Comparison of ENCODE assay signal across 28 cellular contexts in genomic region chr2:1581965-1582625, GRCh38.
A peak's percentile ranks its signal among the peaks of the same experiment; 100 is the strongest.
DNase-seq lines count a peak whose midpoint lies in the region; ATAC-seq, FAIRE-seq and TF ChIP-seq lines count a peak whose summit lies in the region.
"Had no signal": no experiment of that assay in that cellular context is flagged by ENCODE, and none has a peak within 500 bp of the region (broad histone marks: within the 10 kb centered on the region; RNA-seq: fewer than 3 reads in every experiment).

No MANE protein-coding gene starts in this region.

- H3K4me1 ChIP-seq in left ventricle myocardium inferior (no peaks in the 10 kb centered on the region), RWPE2 (ENCODE audit: insufficient read depth, poor library complexity, severe bottlenecking) (peaks cover 24% of the 10 kb centered on the region), kidney (ENCODE audit: control insufficient read depth in 1 of 2, insufficient read depth in 1 of 2, low read depth in 1 of 2, low read length in 2 of 2) (no peaks in the 10 kb centered on the region)
- H3K4me1 ChIP-seq: BE2C, psoas muscle, stomach, tibial artery had no signal

- no peak for DNase-seq in left ventricle myocardium inferior
- no peak for DNase-seq in Right ventricle myocardium superior
- DNase-seq in RWPE2 (ENCODE audit: low spot score), result peak; percentile 5
- peak; percentile 35 to 37 for DNase-seq in foreskin fibroblast
- no peak for DNase-seq in kidney
- DNase-seq in GM12892 (ENCODE audit: insufficient read length), result no peak
- DNase-seq in NCI-H2107 treated with DMSO at 0.1 percent for 48 hours (lab: John Stamatoyannopoulos, UW; ENCODE audit: unreplicated experiment), result no peak
- DNase-seq: activated CD4-positive, alpha-beta T cell treated with anti-CD3 and anti-CD28 coated beads, Interleukin-2, amount 10 ng/mL, durations not matched to agents 7 days and 5 days; activated naive CD4-positive, alpha-beta T cell treated with Interleukin-2 at 50 U/mL for 16 hours; activated T-cell treated with anti-CD3 and anti-CD28 coated beads, Interleukin-2, amount 50 U/mL, for 72 hours; BE2C; DMS 273 treated with DMSO at 0.1 percent for 48 hours; foreskin keratinocyte; mesenchymal stem cell; MV-4-11; NCI-H1436 treated with DMSO at 0.1 percent for 48 hours; NCI-H2107; NCI-H446; OCI-M1; SJCRH30; stimulated activated CD4-positive, alpha-beta T cell treated with anti-CD3 and anti-CD28 coated beads, Interleukin-2, amount 100 ng/mL, for 24 hours; stomach had no signal

- intact Hi-C loops in left ventricle myocardium inferior (cut with micrococcal nuclease), result no loop called here
- intact Hi-C loops in Right ventricle myocardium superior (cut with DNase I), result no loop called here
- intact Hi-C loops in kidney (cut with DNase I), result no loop called here

- H3K9me3 ChIP-seq in left ventricle myocardium inferior (replicated peaks) (no peaks in the 10 kb centered on the region), RWPE2 (ENCODE audit: severe bottlenecking) (no peaks in the 10 kb centered on the region), kidney (ENCODE audit: control insufficient read depth in 1 of 2, low read length in 2 of 2) (no peaks in the 10 kb centered on the region)
- H3K9me3 ChIP-seq: BE2C, psoas muscle, SJCRH30, stomach, tibial artery had no signal

- FAIRE-seq in kidney (lab: Jason Lieb, UNC), result no peak
- no peak for FAIRE-seq in GM12892 (lab: Jason Lieb, UNC)
- FAIRE-seq: G401.6 had no signal

- H3K9ac ChIP-seq in kidney (ENCODE audit: low read length in 2 of 2), result no peak overlapping the region

- peaks cover 27% of the 10 kb centered on the region for H3K27me3 ChIP-seq in left ventricle myocardium inferior (ENCODE audit: low read depth)
- no peaks in the 10 kb centered on the region for H3K27me3 ChIP-seq in RWPE2 (ENCODE audit: insufficient read depth, poor library complexity, severe bottlenecking)
- H3K27me3 ChIP-seq: BE2C had no signal

- H3K36me3 ChIP-seq in left ventricle myocardium inferior, result no peaks in the 10 kb centered on the region
- no peaks in the 10 kb centered on the region for H3K36me3 ChIP-seq in RWPE2 (ENCODE audit: low read depth)
- no peaks in the 10 kb centered on the region for H3K36me3 ChIP-seq in kidney (ENCODE audit: control insufficient read depth in 1 of 2, insufficient read depth in 2 of 2, low read length in 2 of 2)
- H3K36me3 ChIP-seq: BE2C, SJCRH30, stomach, tibial artery had no signal

- H3K4me3 ChIP-seq in left ventricle myocardium inferior (no peak overlapping the region), RWPE2 (ENCODE audit: severe bottlenecking) (no peak overlapping the region), foreskin fibroblast (ENCODE audit: low read depth in 1 of 2, low read length in 2 of 2) (no peak overlapping the region), kidney (ENCODE audit: low read length in 2 of 2) (no peak overlapping the region)
- H3K4me3 ChIP-seq: psoas muscle, SJCRH30, stomach, tibial artery had no signal

- no peak for TF ChIP-seq CTCF in left ventricle myocardium inferior (IDR thresholded peaks at IDR 0.05; ENCODE audit: borderline replicate concordance)
- no peak for TF ChIP-seq CTCF in RWPE2 (IDR thresholded peaks at IDR 0.05; ENCODE audit: poor library complexity, severe bottlenecking)
- no peak for TF ChIP-seq CTCF in foreskin fibroblast (IDR thresholded peaks at IDR 0.05; ENCODE audit: low read depth, low read length)
- TF ChIP-seq CTCF in kidney (IDR thresholded peaks at IDR 0.05; ENCODE audit: borderline replicate concordance, extremely low read depth, insufficient read depth), result no peak

- TF ChIP-seq POLR2A in GM12892 (IDR thresholded peaks at IDR 0.05; ENCODE audit: low read depth, low read length), result no peak

- ATAC-seq in Right ventricle myocardium superior (ENCODE audit: poor library complexity) (no peak), RWPE2 (ENCODE audit: low read depth) (no peak), HG03039 (IDR thresholded peaks at IDR 0.05; ENCODE audit: unreplicated experiment) (no peak)
- ATAC-seq: activated T-cell treated with anti-CD3 and anti-CD28 coated beads, Interleukin-2, amount 50 U/mL, for 72 hours; foreskin keratinocyte; HCT116; left colon; psoas muscle had no signal

- peak overlapping the region; percentile 73 for H3K27ac ChIP-seq in left ventricle myocardium inferior (replicated peaks)
- no peak overlapping the region for H3K27ac ChIP-seq in RWPE2 (ENCODE audit: poor library complexity, severe bottlenecking)
- H3K27ac ChIP-seq in kidney (ENCODE audit: low read depth in 2 of 2, low read length in 2 of 2), result no peak overlapping the region
- H3K27ac ChIP-seq: foreskin keratinocyte, psoas muscle, SJCRH30, stomach, tibial artery had no signal

Comparison
In these comparisons a context has a peak if more than half of its experiments do, and no peak if none do; other contexts are left out.
1. DNase-seq: peak in RWPE2 (single experiment) and foreskin fibroblast (2 of 2); none in left ventricle myocardium inferior (single experiment), Right ventricle myocardium superior (single experiment), kidney (single experiment), GM12892 (single experiment) and NCI-H2107 treated with DMSO at 0.1 percent for 48 hours (single experiment).